In the genomic region with DNA sequence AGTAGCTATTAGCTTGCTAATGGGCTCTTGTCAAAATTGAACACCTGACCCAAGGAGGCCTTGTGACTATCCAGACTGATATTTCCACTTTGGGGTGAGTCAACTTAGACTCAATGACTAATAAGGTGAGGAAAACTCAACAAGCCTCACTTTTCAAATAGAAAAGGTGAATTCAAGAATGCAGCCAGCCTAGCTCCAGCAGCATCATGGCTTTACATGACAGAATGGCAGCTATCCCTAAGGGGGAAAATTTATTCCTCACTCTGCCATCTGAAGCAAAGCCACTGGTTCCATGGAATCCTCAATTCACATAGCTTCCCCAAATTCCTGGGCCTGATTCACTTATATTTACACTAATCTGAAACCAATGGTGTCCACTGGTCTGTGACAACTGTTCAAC, we compare ENCODE assay signal across 25 cellular contexts. TPM values are rescaled to one million over a fixed set of nuclear protein-coding genes. Genes with fewer than 3 reads are reported as not detected.
DNase-seq lines count a peak whose midpoint lies in the region; ATAC-seq, FAIRE-seq and TF ChIP-seq lines count a peak whose summit lies in the region.
"Had no signal": no experiment of that assay in that cellular context is flagged by ENCODE, and none has a peak within 500 bp of the region (broad histone marks: within the 10 kb centered on the region; RNA-seq: fewer than 3 reads in every experiment).

No MANE protein-coding gene starts in this region.

- no peak overlapping the region for H3K27ac ChIP-seq in CD8-positive, alpha-beta T cell (ENCODE audit: low read depth, low read length)
- H3K27ac ChIP-seq: HL-60, SK-N-MC had no signal

- no peak overlapping the region for H3K27ac Mint-ChIP-seq in CD8-positive, alpha-beta T cell
- H3K27ac Mint-ChIP-seq: GM23338, H9 had no signal

- in situ Hi-C loops in ACHN (cut with HindIII; ENCODE audit: low pct_ligation_motif_present, low pct_unique_long_range_greater_than_20kb, low sequenced_read_pairs): no loop called here

- DNase-seq in ACHN: peak; percentile 67
- peak; percentile 51 for DNase-seq in M059J (ENCODE audit: low read depth)
- peak; percentile 75 for DNase-seq in bronchial epithelial cell (ENCODE audit: low read depth)
- peak; percentile 1 for DNase-seq in glomerular visceral epithelial cell (ENCODE audit: extremely low spot score)
- DNase-seq in CD8-positive, alpha-beta T cell: no peak
- DNase-seq in dedifferentiated amniotic fluid mesenchymal stem cell (ENCODE audit: extremely low spot score): no peak
- no peak for DNase-seq in NCI-H748 treated with DMSO at 0.1 percent for 48 hours (lab: John Stamatoyannopoulos, UW)
- DNase-seq: 8988T, DMS53, H9, Karpas-422, MV-4-11, NCI-H1105, NCI-H1436 treated with DMSO at 0.1 percent for 48 hours, NCI-H187 treated with DMSO at 0.1 percent for 48 hours, NCI-H2107, NCI-H446, NCI-H524 treated with DMSO at 0.1 percent for 48 hours, NCI-H82, SIG-M5 had no signal

- no peak for TF ChIP-seq CTCF in bronchial epithelial cell (IDR thresholded peaks at IDR 0.05; ENCODE audit: insufficient read depth, low read length, severe bottlenecking)
- no peak for TF ChIP-seq CTCF in CD8-positive, alpha-beta T cell (IDR thresholded peaks at IDR 0.05)

- no peaks in the 10 kb centered on the region for H3K36me3 Mint-ChIP-seq in CD8-positive, alpha-beta T cell

- no peaks in the 10 kb centered on the region for H3K36me3 ChIP-seq in bronchial epithelial cell (ENCODE audit: control insufficient read depth, insufficient read depth, low read length)
- no peaks in the 10 kb centered on the region for H3K36me3 ChIP-seq in CD8-positive, alpha-beta T cell (ENCODE audit: insufficient read depth, low read length)

- no peaks in the 10 kb centered on the region for H3K9me3 ChIP-seq in CD8-positive, alpha-beta T cell (ENCODE audit: low read length)

- CTCF ChIA-PET in CD8-positive, alpha-beta T cell (lab: Charles Lee): no interaction called here

- no peaks in the 10 kb centered on the region for H3K27me3 Mint-ChIP-seq in CD8-positive, alpha-beta T cell (ENCODE audit: low read depth)

- H3K27me3 ChIP-seq in bronchial epithelial cell (ENCODE audit: control insufficient read depth, insufficient read depth, low read length): no peaks in the 10 kb centered on the region
- H3K27me3 ChIP-seq in CD8-positive, alpha-beta T cell (ENCODE audit: insufficient read depth, low read length): no peaks in the 10 kb centered on the region

- H3K4me1 ChIP-seq in CD8-positive, alpha-beta T cell (ENCODE audit: insufficient read depth, low read length): no peaks in the 10 kb centered on the region

- POLR2A ChIA-PET in CD8-positive, alpha-beta T cell (lab: Charles Lee): no interaction called here

- no peak for FAIRE-seq in bronchial epithelial cell (lab: Jason Lieb, UNC)

- no peaks in the 10 kb centered on the region for H3K4me1 Mint-ChIP-seq in CD8-positive, alpha-beta T cell (ENCODE audit: low read depth)
- H3K4me1 Mint-ChIP-seq: GM23338 had no signal

- H3K4me3 ChIP-seq in bronchial epithelial cell (ENCODE audit: low read depth, low read length): no peak overlapping the region
- H3K4me3 ChIP-seq in CD8-positive, alpha-beta T cell (ENCODE audit: low read depth, low read length): no peak overlapping the region
- H3K4me3 ChIP-seq: GM23338, SK-N-MC had no signal

- intact Hi-C loops in CD8-positive, alpha-beta T cell (cut with DNase I, micrococcal nuclease): no loop called here

- no peaks in the 10 kb centered on the region for H3K9me3 Mint-ChIP-seq in CD8-positive, alpha-beta T cell
- H3K9me3 Mint-ChIP-seq: GM23338 had no signal

- no peak overlapping the region for H3K4me3 Mint-ChIP-seq in CD8-positive, alpha-beta T cell
- H3K4me3 Mint-ChIP-seq: GM23338, H9 had no signal

- ATAC-seq in CD8-positive, alpha-beta T cell: no peak
- ATAC-seq: GM23338 had no signal

RNA-seq across cellular contexts. Expression of a gene that starts 29.1 kb away (rescaled TPM):
- total RNA-seq in M059J (2014; rRNA removed; shearing (Covaris generic)): 3.2 and 5.5 TPM in 2 replicates
- not detected in 2 replicates for total RNA-seq in bronchial epithelial cell
- under 1 TPM in 1 of 2 experiments, not detected in 1; 0.08 TPM for total RNA-seq in CD8-positive, alpha-beta T cell
- total RNA-seq: G401, HT-29 had no signal

Comparison
In these comparisons a context has a peak if more than half of its experiments do, and no peak if none do; other contexts are left out.
1. DNase-seq: peak in ACHN (single experiment), M059J (single experiment), bronchial epithelial cell (single experiment) and glomerular visceral epithelial cell (single experiment); none in CD8-positive, alpha-beta T cell (0 of 7), dedifferentiated amniotic fluid mesenchymal stem cell (single experiment) and NCI-H748 treated with DMSO at 0.1 percent for 48 hours (single experiment).